ENCODE assay signal across 10 cellular contexts in genomic region chr11:101158119-101158518, GRCh38. TPM values are rescaled to one million over a fixed set of nuclear protein-coding genes. Genes with fewer than 3 reads are reported as not detected.
"Had no signal": no experiment of that assay in that cellular context is flagged by ENCODE, and none has a peak within 500 bp of the region (broad histone marks: within the 10 kb centered on the region; RNA-seq: fewer than 3 reads in every experiment).

No MANE protein-coding gene starts in this region.

- DNase-seq: GM23248, GOT3, H7, HFFc6, IMR-90, KBM-7 had no signal

- H3K4me1 ChIP-seq: HAP-1 had no signal

- ATAC-seq: HCT116 had no signal

- H3K9ac ChIP-seq: GM23248, KMS-11 had no signal

- H3K9me3 ChIP-seq: HAP-1 had no signal

- H3K27ac ChIP-seq: GM23248, HL-60, KMS-11 had no signal

- H3K36me3 ChIP-seq: HAP-1 had no signal

- H3K4me2 ChIP-seq: KMS-11 had no signal

- H2AFZ ChIP-seq: GM23248 had no signal

- H3K4me3 ChIP-seq: GM23248, HAP-1 had no signal

RNA-seq across cellular contexts. Expression of gene PGR, which starts 28.5 kb away (rescaled TPM):
- total RNA-seq: GM23248, HFFc6 had no signal
- polyA plus RNA-seq: GM23248, IMR-90 had no signal
